ENCODE assay signal across 19 cellular contexts in genomic region chr18:70190529-70190928, GRCh38.
"Had no signal": no experiment of that assay in that cellular context is flagged by ENCODE, and none has a peak within 500 bp of the region (broad histone marks: within the 10 kb centered on the region; RNA-seq: fewer than 3 reads in every experiment).

No MANE protein-coding gene starts in this region.

- H3K36me3 ChIP-seq: colonic mucosa had no signal

- H3K4me3 ChIP-seq: colonic mucosa, esophagus squamous epithelium, lung had no signal

- DNase-seq: activated CD4-positive, alpha-beta T cell treated with anti-CD3 and anti-CD28 coated beads for 36 hours; activated CD4-positive, alpha-beta T cell treated with anti-CD3 and anti-CD28 coated beads, Interleukin-2, amount 50 U/mL, for 48 hours; activated naive CD4-positive, alpha-beta T cell treated with anti-CD3 and anti-CD28 coated beads for 36 hours; activated T-cell treated with anti-CD3 and anti-CD28 coated beads for 4 hours; anterior cingulate cortex; colonic mucosa; effector CD8-positive, alpha-beta T cell; esophagus squamous epithelium; islet precursor cell; left colon; midbrain; nephron progenitor cell; nucleus accumbens; posterior cingulate gyrus; retina; stimulated activated naive B cell treated with anti-CD40 and anti-IgM and Interleukin-4, amounts not matched to agents 10 μg/mL and 1 μg/mL and 100 μg/mL, for 72 hours; T-cell had no signal

- H3K27ac ChIP-seq: colonic mucosa, esophagus squamous epithelium had no signal

- H3K4me1 ChIP-seq: colonic mucosa, esophagus squamous epithelium had no signal

- ATAC-seq: activated CD4-positive, alpha-beta T cell treated with anti-CD3 and anti-CD28 coated beads for 36 hours; left colon; stimulated activated naive B cell treated with anti-CD40 and anti-IgM and Interleukin-4, amounts not matched to agents 10 μg/mL and 1 μg/mL and 100 μg/mL, for 72 hours; T-cell; WTC11 had no signal

- H3K9me3 ChIP-seq: colonic mucosa, esophagus squamous epithelium had no signal

- H3K27me3 ChIP-seq: colonic mucosa, esophagus squamous epithelium had no signal
